In the genomic region with DNA sequence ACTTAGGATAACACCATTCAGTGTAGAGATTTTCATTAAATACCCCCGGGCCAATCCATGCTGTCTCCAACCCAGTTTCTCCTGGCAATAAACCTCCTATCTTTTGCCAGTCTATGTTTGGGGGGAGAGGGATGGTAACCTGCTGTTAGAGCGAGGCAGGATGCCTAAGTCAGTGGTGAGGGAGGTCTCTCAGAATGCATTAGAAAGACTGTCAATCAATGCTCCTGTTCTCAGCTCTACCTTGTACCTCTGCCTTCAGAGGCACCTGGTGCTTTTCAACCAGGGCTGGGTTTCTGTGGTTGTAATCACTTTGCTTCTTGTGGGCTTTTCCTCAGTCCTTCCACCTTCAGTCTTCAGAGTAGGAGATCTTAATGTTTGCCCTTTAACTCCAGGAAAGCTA, we compare ENCODE assay signal across 31 cellular contexts.
"Had no signal": no experiment of that assay in that cellular context is flagged by ENCODE, and none has a peak within 500 bp of the region (broad histone marks: within the 10 kb centered on the region; RNA-seq: fewer than 3 reads in every experiment).

No MANE protein-coding gene starts in this region.

- DNase-seq: activated CD4-positive, alpha-beta memory T cell treated with anti-CD3 and anti-CD28 coated beads, Interleukin-2, amount 10 ng/mL, durations not matched to agents 7 days and 5 days; activated CD4-positive, alpha-beta T cell treated with anti-CD3 and anti-CD28 coated beads for 1 hour; activated CD4-positive, alpha-beta T cell treated with anti-CD3 and anti-CD28 coated beads for 48 hours; activated CD4-positive, CD25-positive, alpha-beta regulatory T cell; activated CD8-positive, alpha-beta memory T cell treated with anti-CD3 and anti-CD28 coated beads for 24 hours; activated CD8-positive, alpha-beta memory T cell treated with anti-CD3 and anti-CD28 coated beads, Interleukin-2, amount 10 ng/mL, durations not matched to agents 7 days and 5 days; activated CD8-positive, alpha-beta memory T cell treated with anti-CD3 and anti-CD28 coated beads, Interleukin-2, amount 50 U/mL, for 48 hours; activated effector memory CD4-positive, alpha-beta T cell treated with Interleukin-2 at 50 U/mL for 16 hours; activated naive CD4-positive, alpha-beta T cell treated with anti-CD3 and anti-CD28 coated beads, Interleukin-2, amount 10 ng/mL, durations not matched to agents 7 days and 5 days; activated naive CD8-positive, alpha-beta T cell treated with anti-CD3 and anti-CD28 coated beads, Interleukin-2, amount 50 U/mL, for 24 hours; activated T-cell treated with anti-CD3 and anti-CD28 coated beads, Interleukin-2, amount 50 U/mL, for 48 hours; anterior cingulate cortex; central memory CD4-positive, alpha-beta T cell; NCI-H1092 treated with DMSO at 0.1 percent for 48 hours; NCI-H1417 treated with DMSO at 0.1 percent for 48 hours; NCI-H187 treated with DMSO at 0.1 percent for 48 hours; NCI-H2081; NCI-H2171 treated with DMSO at 0.1 percent for 48 hours; NCI-H2227 treated with DMSO at 0.1 percent for 48 hours; NCI-H524; NCI-H69; NK-92 treated with Interleukin-12 subunit alpha and Interleukin-12 subunit beta, amount 100 ng/mL, for 24 hours; PC-9; Right ventricle myocardium superior; SW 1271; T-helper 1 cell; T-helper 2 cell; T-helper 9 cell had no signal

- H3K27me3 Mint-ChIP-seq: activated naive CD4-positive, alpha-beta T cell treated with anti-CD3 and anti-CD28 coated beads, Interleukin-2, amount 10 ng/mL, durations not matched to agents 7 days and 5 days; brain had no signal

- H3K36me3 Mint-ChIP-seq: activated CD8-positive, alpha-beta memory T cell treated with anti-CD3 and anti-CD28 coated beads, Interleukin-2, amount 10 ng/mL, durations not matched to agents 7 days and 5 days; activated naive CD4-positive, alpha-beta T cell treated with anti-CD3 and anti-CD28 coated beads, Interleukin-2, amount 10 ng/mL, durations not matched to agents 7 days and 5 days; activated naive CD8-positive, alpha-beta T cell; brain had no signal

- H2AFZ ChIP-seq: PC-9 had no signal

- ATAC-seq: activated CD8-positive, alpha-beta memory T cell treated with anti-CD3 and anti-CD28 coated beads, Interleukin-2, amount 10 ng/mL, durations not matched to agents 7 days and 5 days; activated naive CD8-positive, alpha-beta T cell treated with anti-CD3 and anti-CD28 coated beads, Interleukin-2, amount 50 U/mL, for 24 hours had no signal

- H3K4me2 ChIP-seq: PC-9 had no signal

- H3K4me3 Mint-ChIP-seq: activated CD4-positive, alpha-beta memory T cell treated with anti-CD3 and anti-CD28 coated beads, Interleukin-2, amount 10 ng/mL, durations not matched to agents 7 days and 5 days; activated CD8-positive, alpha-beta memory T cell treated with anti-CD3 and anti-CD28 coated beads, Interleukin-2, amount 10 ng/mL, durations not matched to agents 7 days and 5 days; activated naive CD4-positive, alpha-beta T cell treated with anti-CD3 and anti-CD28 coated beads, Interleukin-2, amount 10 ng/mL, durations not matched to agents 7 days and 5 days; activated naive CD8-positive, alpha-beta T cell; activated naive CD8-positive, alpha-beta T cell treated with anti-CD3 and anti-CD28 coated beads, Interleukin-2, amount 50 U/mL, for 24 hours; brain had no signal

- H3K27ac Mint-ChIP-seq: activated CD4-positive, alpha-beta memory T cell treated with anti-CD3 and anti-CD28 coated beads, Interleukin-2, amount 10 ng/mL, durations not matched to agents 7 days and 5 days; activated CD8-positive, alpha-beta memory T cell treated with anti-CD3 and anti-CD28 coated beads, Interleukin-2, amount 10 ng/mL, durations not matched to agents 7 days and 5 days; activated naive CD4-positive, alpha-beta T cell treated with anti-CD3 and anti-CD28 coated beads, Interleukin-2, amount 10 ng/mL, durations not matched to agents 7 days and 5 days; activated naive CD8-positive, alpha-beta T cell; activated naive CD8-positive, alpha-beta T cell treated with anti-CD3 and anti-CD28 coated beads, Interleukin-2, amount 50 U/mL, for 24 hours; brain had no signal

- H3K4me3 ChIP-seq: PC-9 had no signal

- H3K9me3 Mint-ChIP-seq: activated CD4-positive, alpha-beta memory T cell treated with anti-CD3 and anti-CD28 coated beads, Interleukin-2, amount 10 ng/mL, durations not matched to agents 7 days and 5 days; activated naive CD4-positive, alpha-beta T cell treated with anti-CD3 and anti-CD28 coated beads, Interleukin-2, amount 10 ng/mL, durations not matched to agents 7 days and 5 days; brain had no signal

- H3K4me1 Mint-ChIP-seq: activated CD4-positive, alpha-beta memory T cell treated with anti-CD3 and anti-CD28 coated beads, Interleukin-2, amount 10 ng/mL, durations not matched to agents 7 days and 5 days; activated CD8-positive, alpha-beta memory T cell treated with anti-CD3 and anti-CD28 coated beads, Interleukin-2, amount 10 ng/mL, durations not matched to agents 7 days and 5 days; activated naive CD4-positive, alpha-beta T cell treated with anti-CD3 and anti-CD28 coated beads, Interleukin-2, amount 10 ng/mL, durations not matched to agents 7 days and 5 days; activated naive CD8-positive, alpha-beta T cell treated with anti-CD3 and anti-CD28 coated beads, Interleukin-2, amount 50 U/mL, for 24 hours had no signal

- H3K27ac ChIP-seq: PC-9, VCaP had no signal
